Comparison of ENCODE assay signal across 8 cellular contexts in the genomic region with DNA sequence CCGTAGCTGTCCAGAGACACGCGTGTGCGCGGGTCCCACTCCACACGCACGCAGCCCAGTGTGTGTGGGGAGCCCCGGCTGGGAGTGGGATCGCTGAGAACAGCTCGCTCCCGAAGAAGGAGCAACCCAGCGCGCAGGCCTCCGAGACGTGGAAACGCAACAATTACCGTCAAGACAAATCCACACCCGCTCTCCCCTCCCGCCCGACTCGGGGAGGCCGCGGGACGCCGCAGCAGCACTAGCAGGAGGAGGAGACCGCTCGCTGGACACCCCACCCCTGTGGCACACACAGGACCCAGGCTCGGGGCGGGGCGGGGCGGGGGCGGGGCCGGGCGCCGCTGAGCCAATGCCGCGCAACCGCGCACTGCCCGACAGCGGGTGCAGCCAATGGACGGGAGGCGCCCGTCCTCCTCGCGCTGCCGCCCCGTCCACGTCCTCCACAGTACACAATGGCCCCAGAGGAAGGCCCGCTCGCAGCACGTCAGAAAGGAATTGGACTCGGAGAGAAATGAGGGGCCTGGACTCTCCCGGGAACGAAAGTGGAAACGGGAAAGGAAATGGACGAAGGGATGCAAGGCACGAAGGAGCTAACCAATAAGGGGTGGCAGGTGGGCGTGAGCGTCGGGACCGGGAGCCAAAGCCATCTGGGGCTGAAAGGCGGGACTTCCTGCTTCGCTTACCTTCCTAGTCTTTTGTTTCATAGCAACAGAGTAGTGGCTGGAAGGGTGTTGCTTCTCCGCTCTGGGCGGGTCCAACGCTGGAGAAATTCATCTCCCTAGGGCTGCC. TPM values are rescaled to one million over a fixed set of nuclear protein-coding genes. Genes with fewer than 3 reads are reported as not detected.
DNase-seq lines count a peak whose midpoint lies in the region; ATAC-seq and TF ChIP-seq lines count a peak whose summit lies in the region.

Gene CBLB, minus strand, starts transcription at position 268 of the 786 bp plus-strand sequence. CDS start 1,435 bp downstream, outside the sequence.

- DNase-seq in GM10248 (ENCODE audit: extremely low spot score) = peak; percentile 92
- DNase-seq in NCI-H1105 (lab: John Stamatoyannopoulos, UW) = peak; percentile 93
- DNase-seq in SKM-1 treated with dmso at 0.1 percent for 144 hours (lab: John Stamatoyannopoulos, UW; ENCODE audit: unreplicated experiment) = peak; percentile 91
- DNase-seq in glomerular endothelial cell (ENCODE audit: extremely low read depth, low read depth, low spot score) = peak; percentile 71
- DNase-seq in occipital lobe (lab: John Stamatoyannopoulos, UW) = peak; percentile 96

- peaks cover 44% of the 10 kb centered on the region for H3K4me1 Mint-ChIP-seq in activated naive CD8-positive, alpha-beta T cell (ENCODE audit: low read depth)

- H3K27ac ChIP-seq in temporal lobe (ENCODE audit: low read depth, low read length) = peak within 1 kb of the TSS; percentile 89

- no peaks in the 10 kb centered on the region for H3K27me3 Mint-ChIP-seq in activated naive CD8-positive, alpha-beta T cell

- TF ChIP-seq CTCF in GM10248 (IDR thresholded peaks at IDR 0.05; ENCODE audit: control extremely low read depth, extremely low read depth, low read depth, missing control alignments) = no peak

- peak within 1 kb of the TSS; percentile 99 for H3K27ac Mint-ChIP-seq in activated naive CD8-positive, alpha-beta T cell

- H3K9me3 Mint-ChIP-seq in activated naive CD8-positive, alpha-beta T cell (ENCODE audit: low read depth) = no peaks in the 10 kb centered on the region

- ATAC-seq in HG02623 (IDR thresholded peaks at IDR 0.05; ENCODE audit: unreplicated experiment) = peak; percentile 87

- H3K4me3 Mint-ChIP-seq in activated naive CD8-positive, alpha-beta T cell = peak within 1 kb of the TSS; percentile 99

- POLR2A ChIA-PET in GM10248 (lab: Yijun Ruan, JAX) = interaction anchor here (0.7 kb wide), 1 partner anchor 12 kb away, joined by 3 read pairs; no protein-coding TSS in a partner anchor

- CTCF ChIA-PET in GM10248 (lab: Yijun Ruan, JAX) = interaction anchor here (1.3 to 1.8 kb wide), 2 partner anchors 11 to 13 kb away, joined by 5 to 6 read pairs; no protein-coding TSS in a partner anchor

- H3K36me3 Mint-ChIP-seq in activated naive CD8-positive, alpha-beta T cell = peaks cover 14% of the 10 kb centered on the region

RNA-seq across cellular contexts. Expression of gene CBLB, which starts in this region (rescaled TPM):
- total RNA-seq in glomerular endothelial cell = 17.6 and 19.4 TPM in 2 replicates
- total RNA-seq in occipital lobe = 59.6 TPM
- total RNA-seq in temporal lobe = 29.0 TPM

Comparison
In these comparisons a context has a peak if more than half of its experiments do, and no peak if none do; other contexts are left out.
1. Peak in every context shown above with its lines: DNase-seq, ATAC-seq and H3K27ac ChIP-seq.